In genomic region chr18:13823707-13824395, GRCh38 we compare ENCODE assay signal across 8 cellular contexts. TPM values are rescaled to one million over a fixed set of nuclear protein-coding genes. Genes with fewer than 3 reads are reported as not detected.
A peak's percentile ranks its signal among the peaks of the same experiment; 100 is the strongest.
DNase-seq lines count a peak whose midpoint lies in the region; ATAC-seq, FAIRE-seq and TF ChIP-seq lines count a peak whose summit lies in the region.

TSS of gene MC5R (plus strand) at chr18:13824149. CDS start at chr18:13825766, 1,617 bp downstream.

- H3K27ac ChIP-seq in SU-DHL-6 (ENCODE audit: low read depth, low read length) (no peak within 1 kb of the TSS), vagina (no peak within 1 kb of the TSS)

- peak; percentile 80 for DNase-seq in D721Med (ENCODE audit: insufficient read length, low spot score)
- DNase-seq in HTR-8/SVneo (ENCODE audit: insufficient read length, low spot score), result peak; percentile 56
- peak; percentile 83 for DNase-seq in activated naive CD8-positive, alpha-beta T cell treated with anti-CD3 and anti-CD28 coated beads for 36 hours
- peak; percentile 82 for DNase-seq in left ventricle myocardium superior
- DNase-seq in retina, result peak; percentile 89
- DNase-seq in vagina (ENCODE audit: extremely low spot score in 2 of 2), result no peak

- TF ChIP-seq CTCF in D721Med (IDR thresholded peaks at IDR 0.05; ENCODE audit: insufficient read depth, missing control alignments) (peak; percentile 89), SU-DHL-6 (IDR thresholded peaks at IDR 0.05; ENCODE audit: insufficient read depth, low read length, poor library complexity, severe bottlenecking) (peak; percentile 84), vagina (IDR thresholded peaks at IDR 0.05) (peak; percentile 76 to 92 (median 92))

- FAIRE-seq in D721Med (lab: Jason Lieb, UNC) (no peak), HTR-8/SVneo (lab: Jason Lieb, UNC) (peak; percentile 48)

- no peaks in the 10 kb centered on the region for H3K9me2 ChIP-seq in SU-DHL-6 (replicated peaks; ENCODE audit: insufficient read depth, low read length)

- H2AFZ ChIP-seq in SU-DHL-6 (ENCODE audit: low read depth, low read length, severe bottlenecking), result peak within 1 kb of the TSS; percentile 86

- H3K27me3 ChIP-seq in SU-DHL-6 (ENCODE audit: low read length) (no peaks in the 10 kb centered on the region), vagina (no peaks in the 10 kb centered on the region)

- H3K27me3 Mint-ChIP-seq in activated naive CD8-positive, alpha-beta T cell treated with anti-CD3 and anti-CD28 coated beads for 36 hours, result peaks cover 35% of the 10 kb centered on the region

- H3F3A ChIP-seq in SU-DHL-6 (ENCODE audit: insufficient read depth), result no peaks in the 10 kb centered on the region

- H3K4me2 ChIP-seq in SU-DHL-6 (ENCODE audit: low read depth, low read length, poor library complexity, severe bottlenecking), result peak within 1 kb of the TSS; percentile 52

- H3K36me3 ChIP-seq in SU-DHL-6 (ENCODE audit: low read length) (no peaks in the 10 kb centered on the region), vagina (no peaks in the 10 kb centered on the region)

- ATAC-seq in GM21367 (IDR thresholded peaks at IDR 0.05; ENCODE audit: unreplicated experiment) (peak; percentile 80), left ventricle myocardium superior (peak; percentile 95)

- intact Hi-C loops in left ventricle myocardium superior (cut with micrococcal nuclease), result loop anchor here (10.0 kb wide), 1 partner anchor 261 kb away; no protein-coding TSS in a partner anchor
- intact Hi-C loops in vagina (cut with DNase I), result no loop called here

- no peaks in the 10 kb centered on the region for H3K4me1 ChIP-seq in vagina

- TF ChIP-seq POLR2A in vagina (IDR thresholded peaks at IDR 0.05), result no peak

- H3K27ac Mint-ChIP-seq in activated naive CD8-positive, alpha-beta T cell treated with anti-CD3 and anti-CD28 coated beads for 36 hours, result no peak within 1 kb of the TSS

- no peaks in the 10 kb centered on the region for H3K79me2 ChIP-seq in SU-DHL-6 (ENCODE audit: insufficient read depth, low read length)

- H3K9me3 Mint-ChIP-seq in activated naive CD8-positive, alpha-beta T cell treated with anti-CD3 and anti-CD28 coated beads for 36 hours, result no peaks in the 10 kb centered on the region

- no peak within 1 kb of the TSS for H3K4me3 Mint-ChIP-seq in activated naive CD8-positive, alpha-beta T cell treated with anti-CD3 and anti-CD28 coated beads for 36 hours

- peak within 1 kb of the TSS; percentile 13; the same call in 1 of the 2 replicates for H3K9ac ChIP-seq in SU-DHL-6 (ENCODE audit: low read length)

- H3K4me1 Mint-ChIP-seq in activated naive CD8-positive, alpha-beta T cell treated with anti-CD3 and anti-CD28 coated beads for 36 hours, result peaks cover 3% of the 10 kb centered on the region

- H3K4me3 ChIP-seq in SU-DHL-6 (ENCODE audit: insufficient read depth, low read length, poor library complexity, severe bottlenecking) (no peak within 1 kb of the TSS), vagina (peak within 1 kb of the TSS; percentile 23 to 39)

- H3K9me3 ChIP-seq in SU-DHL-6 (ENCODE audit: insufficient read depth, low read length), result no peaks in the 10 kb centered on the region
- H3K9me3 ChIP-seq in vagina, result no peaks in the 10 kb centered on the region

- H3K36me3 Mint-ChIP-seq in activated naive CD8-positive, alpha-beta T cell treated with anti-CD3 and anti-CD28 coated beads for 36 hours, result no peaks in the 10 kb centered on the region

- H4K20me1 ChIP-seq in SU-DHL-6 (ENCODE audit: low read depth, low read length), result no peaks in the 10 kb centered on the region

RNA-seq across cellular contexts. Expression of gene MC5R, which starts in this region (rescaled TPM):
- total RNA-seq in activated naive CD8-positive, alpha-beta T cell treated with anti-CD3 and anti-CD28 coated beads for 36 hours, result not detected
- total RNA-seq in left ventricle myocardium superior (not detected), vagina (0.74 TPM)

Comparison
In these comparisons a context has a peak if more than half of its experiments do, and no peak if none do; other contexts are left out.
1. Peak in DNase-seq in activated naive CD8-positive, alpha-beta T cell treated with anti-CD3 and anti-CD28 coated beads for 36 hours; RNA of the gene not detected or under 1 TPM.
2. Peak in DNase-seq and ATAC-seq in left ventricle myocardium superior; RNA of the gene not detected or under 1 TPM.
3. DNase-seq: peak in D721Med (single experiment), HTR-8/SVneo (single experiment) and retina (single experiment); none in vagina (0 of 2).
4. Peak in every context shown above with its lines, with median percentiles within 50 percentile points of each other: CTCF ChIP-seq.